22 cellular contexts compared by ENCODE assay signal in the genomic region with DNA sequence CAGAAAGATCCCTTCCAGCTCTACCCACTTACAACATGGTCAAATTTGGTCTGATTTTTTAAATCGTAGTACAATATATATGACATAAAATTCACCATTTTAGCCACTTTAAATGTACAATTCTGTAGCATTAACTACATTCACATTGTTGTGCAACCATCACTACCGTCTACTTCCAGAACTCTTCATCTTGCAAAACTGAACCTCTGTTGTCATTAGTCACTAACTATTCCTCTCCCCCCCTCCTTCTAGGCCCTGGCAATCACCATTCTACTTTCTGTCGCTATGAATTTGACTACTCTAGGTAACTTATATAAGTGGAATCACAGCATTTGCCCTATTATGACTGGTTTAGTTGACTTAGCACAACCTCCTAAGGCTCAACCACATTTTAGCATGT. TPM values are rescaled to one million over a fixed set of nuclear protein-coding genes. Genes with fewer than 3 reads are reported as not detected.
DNase-seq lines count a peak whose midpoint lies in the region; ATAC-seq and TF ChIP-seq lines count a peak whose summit lies in the region.
"Had no signal": no experiment of that assay in that cellular context is flagged by ENCODE, and none has a peak within 500 bp of the region (broad histone marks: within the 10 kb centered on the region; RNA-seq: fewer than 3 reads in every experiment).

No MANE protein-coding gene starts in this region.

- H3K27me3 ChIP-seq in mammary epithelial cell (ENCODE audit: insufficient read depth, low read length) = no peaks in the 10 kb centered on the region
- H3K27me3 ChIP-seq: SJSA1 had no signal

- DNase-seq in MCF 10A (ENCODE audit: unreplicated experiment) (peak; percentile 15), mammary epithelial cell (no peak), NB4 (ENCODE audit: low read depth) (peak; percentile 70), SIG-M5 treated with dmso at 0.1 percent for 504 hours (lab: John Stamatoyannopoulos, UW; ENCODE audit: unreplicated experiment) (peak; percentile 96), NCI-H510A (lab: John Stamatoyannopoulos, UW) (no peak), SHP77 treated with DMSO at 0.1 percent for 48 hours (lab: John Stamatoyannopoulos, UW) (no peak)
- peak in 1 of 2 donors; percentile 10 for DNase-seq in stimulated activated effector memory CD8-positive, alpha-beta T cell treated with anti-CD3 and anti-CD28 coated beads, Interleukin-12 subunit alpha, Interleukin-12 subunit beta, amount 100 ng/mL, for 72 hours (ENCODE audit: low spot score in 2 of 2)
- DNase-seq: 8988T, Kasumi-1, MG63, NCI-H1105 treated with DMSO at 0.1 percent for 48 hours, NCI-H1694, NCI-H2081, NCI-H2171, NCI-H345, NCI-H526 had no signal

- H3K9me3 Mint-ChIP-seq in MCF 10A (ENCODE audit: unreplicated experiment) = no peaks in the 10 kb centered on the region
- peaks cover 4% of the 10 kb centered on the region for H3K9me3 Mint-ChIP-seq in stimulated activated effector memory CD8-positive, alpha-beta T cell treated with anti-CD3 and anti-CD28 coated beads, Interleukin-12 subunit alpha, Interleukin-12 subunit beta, amount 100 ng/mL, for 72 hours

- H3K36me3 Mint-ChIP-seq in MCF 10A (ENCODE audit: insufficient read depth, unreplicated experiment) = no peaks in the 10 kb centered on the region
- no peaks in the 10 kb centered on the region for H3K36me3 Mint-ChIP-seq in stimulated activated effector memory CD8-positive, alpha-beta T cell treated with anti-CD3 and anti-CD28 coated beads, Interleukin-12 subunit alpha, Interleukin-12 subunit beta, amount 100 ng/mL, for 72 hours

- WGBS in mammary epithelial cell (ENCODE audit: low coverage, missing lambda C conversion rate) = 94% methylated on average over 3 of the region's 3 CpGs

- POLR2A ChIA-PET in MCF 10A (lab: Yijun Ruan, JAX) = no interaction called here

- no peaks in the 10 kb centered on the region for H3K4me1 ChIP-seq in mammary epithelial cell (ENCODE audit: insufficient read depth, low read length)
- H3K4me1 ChIP-seq: SJSA1 had no signal

- H3K4me3 ChIP-seq in mammary epithelial cell (replicated peaks in 1 of 3; ENCODE audit: insufficient read depth in 1 of 3, low read depth in 2 of 3, low read length in 3 of 3) = no peak overlapping the region
- H3K4me3 ChIP-seq in NB4 (ENCODE audit: low read depth, low read length) = no peak overlapping the region
- H3K4me3 ChIP-seq: MG63, SJSA1 had no signal

- no peak for TF ChIP-seq CTCF in MCF 10A (IDR thresholded peaks at IDR 0.05; ENCODE audit: unreplicated experiment)
- no peak for TF ChIP-seq CTCF in mammary epithelial cell (conservative IDR thresholded peaks at IDR 0.05 in 1 of 2, IDR thresholded peaks at IDR 0.05 in 1 of 2; ENCODE audit: extremely low read depth in 1 of 2, insufficient read depth in 1 of 2, low read depth in 1 of 2, low read length in 2 of 2)
- no peak for TF ChIP-seq CTCF in NB4 (IDR thresholded peaks at IDR 0.05; ENCODE audit: low read depth, low read length)

- dilution Hi-C loops in mammary epithelial cell (cut with HindIII; ENCODE audit: low sequenced_read_pairs) = no loop called here

- no peak overlapping the region for H3K9ac ChIP-seq in mammary epithelial cell (ENCODE audit: insufficient read depth, low read length)

- no TSS peak for BruUV-seq in MCF 10A (replicated peaks; lab: Mats Ljungman, UMichigan)
- BruUV-seq in mammary epithelial cell (replicated peaks; lab: Mats Ljungman, UMichigan) = no TSS peak

- in situ Hi-C loops in mammary epithelial cell (cut with MboI; ENCODE audit: low sequenced_read_pairs in 2 of 2) = no loop called here

- peak; percentile 52 for ATAC-seq in stimulated activated effector memory CD8-positive, alpha-beta T cell treated with anti-CD3 and anti-CD28 coated beads, Interleukin-12 subunit alpha, Interleukin-12 subunit beta, amount 100 ng/mL, for 72 hours
- no peak for ATAC-seq in HG03460 (IDR thresholded peaks at IDR 0.05; ENCODE audit: unreplicated experiment)
- ATAC-seq: HCT116, Panc1 had no signal

- H3K27me3 Mint-ChIP-seq in MCF 10A (ENCODE audit: insufficient read depth, unreplicated experiment) = peaks cover 28% of the 10 kb centered on the region

- no peak overlapping the region for H3K27ac ChIP-seq in mammary epithelial cell (ENCODE audit: insufficient read depth, low read depth, low read length)
- H3K27ac ChIP-seq: C4-2B, SJSA1 had no signal

- intact Hi-C loops in MCF 10A (cut with micrococcal nuclease) (no loop called here), mammary epithelial cell (cut with micrococcal nuclease) (no loop called here)

- H3K27ac Mint-ChIP-seq in MCF 10A (ENCODE audit: low read depth, unreplicated experiment) = no peak overlapping the region
- no peak overlapping the region for H3K27ac Mint-ChIP-seq in stimulated activated effector memory CD8-positive, alpha-beta T cell treated with anti-CD3 and anti-CD28 coated beads, Interleukin-12 subunit alpha, Interleukin-12 subunit beta, amount 100 ng/mL, for 72 hours

- no peaks in the 10 kb centered on the region for H3K79me2 ChIP-seq in mammary epithelial cell (ENCODE audit: insufficient read depth, low read length)

- no peaks in the 10 kb centered on the region for H4K20me1 ChIP-seq in mammary epithelial cell (ENCODE audit: insufficient read depth, low read length)

- H2AFZ ChIP-seq in mammary epithelial cell (ENCODE audit: low read depth, low read length) = no peak overlapping the region

- H3K36me3 ChIP-seq in mammary epithelial cell (ENCODE audit: insufficient read depth, low read length) = no peaks in the 10 kb centered on the region
- H3K36me3 ChIP-seq: MG63, SJSA1 had no signal

- H3K4me1 Mint-ChIP-seq in MCF 10A (ENCODE audit: insufficient read depth, unreplicated experiment) = peaks cover under 1% of the 10 kb centered on the region
- no peaks in the 10 kb centered on the region for H3K4me1 Mint-ChIP-seq in stimulated activated effector memory CD8-positive, alpha-beta T cell treated with anti-CD3 and anti-CD28 coated beads, Interleukin-12 subunit alpha, Interleukin-12 subunit beta, amount 100 ng/mL, for 72 hours

- no peaks in the 10 kb centered on the region for H3K9me3 ChIP-seq in mammary epithelial cell (replicated peaks; ENCODE audit: insufficient read depth, low read length)
- H3K9me3 ChIP-seq: MG63, SJSA1 had no signal

- no peak overlapping the region for H3K4me2 ChIP-seq in mammary epithelial cell (ENCODE audit: insufficient read depth, low read depth, low read length)

- no peak overlapping the region for H3K4me3 Mint-ChIP-seq in MCF 10A (ENCODE audit: unreplicated experiment)
- no peak overlapping the region for H3K4me3 Mint-ChIP-seq in stimulated activated effector memory CD8-positive, alpha-beta T cell treated with anti-CD3 and anti-CD28 coated beads, Interleukin-12 subunit alpha, Interleukin-12 subunit beta, amount 100 ng/mL, for 72 hours

- CTCF ChIA-PET in MCF 10A (lab: Yijun Ruan, JAX) (no interaction called here), mammary epithelial cell (lab: Charles Lee; ENCODE audit: low non-redundant PET) (no interaction called here)

- TF ChIP-seq POLR2A in NB4 (IDR thresholded peaks at IDR 0.05; ENCODE audit: extremely low read depth, insufficient read length) = no peak

RNA-seq across cellular contexts. Expression of a gene that starts 35.7 kb away (rescaled TPM):
- total RNA-seq in MCF 10A (2022) (not detected in 2 replicates), mammary epithelial cell (not detected)
- polyA plus RNA-seq in mammary epithelial cell = not detected
- polyA minus RNA-seq in mammary epithelial cell = not detected
- total RNA-seq: H1, SJSA1 had no signal
- polyA plus RNA-seq: H1 had no signal

RNA-seq across cellular contexts. Expression of a gene that starts 52.5 kb away (rescaled TPM):
- total RNA-seq in MCF 10A (2022) (not detected in 2 replicates), mammary epithelial cell (not detected)
- polyA plus RNA-seq in mammary epithelial cell = not detected
- polyA minus RNA-seq in mammary epithelial cell = not detected
- total RNA-seq: H1, SJSA1 had no signal
- polyA plus RNA-seq: H1 had no signal

Comparison
In these comparisons a context has a peak if more than half of its experiments do, and no peak if none do; other contexts are left out.
1. DNase-seq: peak in MCF 10A (single experiment), NB4 (single experiment) and SIG-M5 treated with dmso at 0.1 percent for 504 hours (single experiment); none in mammary epithelial cell (single experiment), NCI-H510A (single experiment) and SHP77 treated with DMSO at 0.1 percent for 48 hours (single experiment).